Comparison of ENCODE assay signal across 8 cellular contexts in genomic region chr12:55974308-55974724, GRCh38. TPM values are rescaled to one million over a fixed set of nuclear protein-coding genes. Genes with fewer than 3 reads are reported as not detected.
DNase-seq lines count a peak whose midpoint lies in the region; ATAC-seq and TF ChIP-seq lines count a peak whose summit lies in the region.

No MANE protein-coding gene starts in this region.

- H3K4me3 ChIP-seq in Karpas-422 (ENCODE audit: low read length) (peak overlapping the region; percentile 94), fibroblast of the aortic adventitia (ENCODE audit: low read depth, low read length) (peak overlapping the region; percentile 92)

- peaks cover 45% of the 10 kb centered on the region for H3K4me1 ChIP-seq in Karpas-422 (ENCODE audit: low read length)

- no peak overlapping the region for H3K4me3 Mint-ChIP-seq in activated CD4-positive, alpha-beta T cell treated with anti-CD3 and anti-CD28 coated beads, Interleukin-2, amount 10 ng/mL, durations not matched to agents 24 days and 14 days

- no peak overlapping the region for H3K27ac Mint-ChIP-seq in activated CD4-positive, alpha-beta T cell treated with anti-CD3 and anti-CD28 coated beads, Interleukin-2, amount 10 ng/mL, durations not matched to agents 24 days and 14 days

- H3K4me1 Mint-ChIP-seq in activated CD4-positive, alpha-beta T cell treated with anti-CD3 and anti-CD28 coated beads, Interleukin-2, amount 10 ng/mL, durations not matched to agents 24 days and 14 days = peaks cover 30% of the 10 kb centered on the region

- peak overlapping the region; percentile 95 for H3K9ac ChIP-seq in Karpas-422 (ENCODE audit: low read length)

- H2AFZ ChIP-seq in Karpas-422 (ENCODE audit: low read length) = peak overlapping the region; percentile 43

- H3K36me3 ChIP-seq in Karpas-422 (ENCODE audit: insufficient read depth, low read length) = peaks cover 6% of the 10 kb centered on the region; the same call in 1 of the 2 replicates

- peaks cover 24% of the 10 kb centered on the region for H3K36me3 Mint-ChIP-seq in activated CD4-positive, alpha-beta T cell treated with anti-CD3 and anti-CD28 coated beads, Interleukin-2, amount 10 ng/mL, durations not matched to agents 24 days and 14 days (ENCODE audit: low read depth)

- TF ChIP-seq CTCF in fibroblast of the aortic adventitia (IDR thresholded peaks at IDR 0.05; ENCODE audit: insufficient read depth, low read length) = no peak
- TF ChIP-seq CTCF in omental fat pad (IDR thresholded peaks at IDR 0.05) = no peak

- H4K20me1 ChIP-seq in Karpas-422 (ENCODE audit: insufficient read depth, low read depth, low read length) = no peaks in the 10 kb centered on the region

- no peaks in the 10 kb centered on the region for H3K9me3 ChIP-seq in Karpas-422 (ENCODE audit: low read length)

- H3K9me3 Mint-ChIP-seq in activated CD4-positive, alpha-beta T cell treated with anti-CD3 and anti-CD28 coated beads, Interleukin-2, amount 10 ng/mL, durations not matched to agents 24 days and 14 days = no peaks in the 10 kb centered on the region

- no peaks in the 10 kb centered on the region for H3K9me2 ChIP-seq in Karpas-422 (replicated peaks; ENCODE audit: insufficient read depth, low read length)

- intact Hi-C loops in activated CD4-positive, alpha-beta T cell treated with anti-CD3 and anti-CD28 coated beads, Interleukin-2, amount 10 ng/mL, durations not matched to agents 24 days and 14 days (cut with micrococcal nuclease) = loop anchor here (1.0 kb wide), 2 partner anchors 8 to 67 kb away; partner anchors contain the start of genes CDK2, PMEL and RPS26

- H3K4me2 ChIP-seq in Karpas-422 (ENCODE audit: low read depth, low read length, poor library complexity, severe bottlenecking) = peak overlapping the region; percentile 97

- ATAC-seq in GM21619 (IDR thresholded peaks at IDR 0.05; ENCODE audit: unreplicated experiment) (peak; percentile 8), omental fat pad (ENCODE audit: low FRiP score) (peak; percentile 26)

- peak; percentile 64 for DNase-seq in ELR (ENCODE audit: low read depth)
- DNase-seq in Karpas-422 = peak; percentile 81
- DNase-seq in activated CD4-positive, alpha-beta T cell treated with anti-CD3 and anti-CD28 coated beads, Interleukin-2, amount 10 ng/mL, durations not matched to agents 24 days and 14 days = peak; percentile 86
- no peak for DNase-seq in fibroblast of the aortic adventitia (ENCODE audit: low read depth)
- no peak for DNase-seq in omental fat pad (ENCODE audit: low spot score)
- no peak for DNase-seq in cortex of kidney (lab: John Stamatoyannopoulos, UW)
- no peak for DNase-seq in NCI-H187 (lab: John Stamatoyannopoulos, UW)

- peaks cover 38% of the 10 kb centered on the region for H3K79me2 ChIP-seq in Karpas-422 (ENCODE audit: low read length)

- no peaks in the 10 kb centered on the region for H3K27me3 Mint-ChIP-seq in activated CD4-positive, alpha-beta T cell treated with anti-CD3 and anti-CD28 coated beads, Interleukin-2, amount 10 ng/mL, durations not matched to agents 24 days and 14 days

- H3K27me3 ChIP-seq in Karpas-422 (ENCODE audit: low read length) = no peaks in the 10 kb centered on the region

- H3K27ac ChIP-seq in Karpas-422 (ENCODE audit: low read length) = peak overlapping the region; percentile 76

RNA-seq across cellular contexts. Expression of gene RAB5B, which starts 0.4 kb away (rescaled TPM):
- total RNA-seq in Karpas-422 (2014; rRNA removed; shearing (Covaris generic); ENCODE audit: low replicate concordance) = 43.8 and 62.4 TPM in 2 replicates
- 39.0 and 40.2 TPM in 2 replicates for total RNA-seq in activated CD4-positive, alpha-beta T cell treated with anti-CD3 and anti-CD28 coated beads, Interleukin-2, amount 10 ng/mL, durations not matched to agents 24 days and 14 days
- total RNA-seq in fibroblast of the aortic adventitia (ENCODE audit: low replicate concordance) (47.8 and 75.2 TPM in 2 replicates), omental fat pad (10 to 100 TPM; 46.2 to 71.5 (median 64.8) TPM)

RNA-seq across cellular contexts. Expression of gene CDK2, which starts 7.7 kb away (rescaled TPM):
- 35.3 and 49.9 TPM in 2 replicates for total RNA-seq in Karpas-422 (2014; rRNA removed; shearing (Covaris generic); ENCODE audit: low replicate concordance)
- 108 and 110 TPM in 2 replicates for total RNA-seq in activated CD4-positive, alpha-beta T cell treated with anti-CD3 and anti-CD28 coated beads, Interleukin-2, amount 10 ng/mL, durations not matched to agents 24 days and 14 days
- total RNA-seq in fibroblast of the aortic adventitia (ENCODE audit: low replicate concordance) (8.5 and 38.5 TPM in 2 replicates), omental fat pad (10 to 100 TPM in 3 of 4 donors, 1 to 10 TPM in 1; 9.7 to 23.7 (median 17.5) TPM)

RNA-seq across cellular contexts. Expression of gene PMEL, which starts 8.5 kb away (rescaled TPM):
- 8.8 and 9.7 TPM in 2 replicates for total RNA-seq in Karpas-422 (2014; rRNA removed; shearing (Covaris generic); ENCODE audit: low replicate concordance)
- total RNA-seq in activated CD4-positive, alpha-beta T cell treated with anti-CD3 and anti-CD28 coated beads, Interleukin-2, amount 10 ng/mL, durations not matched to agents 24 days and 14 days = not detected in 2 replicates
- total RNA-seq in fibroblast of the aortic adventitia (ENCODE audit: low replicate concordance) (0.27 and 0.82 TPM in 2 replicates), omental fat pad (1 to 10 TPM in 2 of 4 donors, under 1 TPM in 2; 0.65 to 5.2 (median 1.2) TPM)

RNA-seq across cellular contexts. Expression of gene SUOX, which starts 22.8 kb away (rescaled TPM):
- 3.1 and 11.0 TPM in 2 replicates for total RNA-seq in Karpas-422 (2014; rRNA removed; shearing (Covaris generic); ENCODE audit: low replicate concordance)
- 9.3 and 10.2 TPM in 2 replicates for total RNA-seq in activated CD4-positive, alpha-beta T cell treated with anti-CD3 and anti-CD28 coated beads, Interleukin-2, amount 10 ng/mL, durations not matched to agents 24 days and 14 days
- total RNA-seq in fibroblast of the aortic adventitia (ENCODE audit: low replicate concordance) = 20.4 and 40.4 TPM in 2 replicates
- 10 to 100 TPM; 14.5 to 43.0 (median 22.9) TPM for total RNA-seq in omental fat pad

RNA-seq across cellular contexts. Expression of gene DGKA, which starts 43.4 kb away (rescaled TPM):
- 70.4 and 88.5 TPM in 2 replicates for total RNA-seq in Karpas-422 (2014; rRNA removed; shearing (Covaris generic); ENCODE audit: low replicate concordance)
- 355 and 365 TPM in 2 replicates for total RNA-seq in activated CD4-positive, alpha-beta T cell treated with anti-CD3 and anti-CD28 coated beads, Interleukin-2, amount 10 ng/mL, durations not matched to agents 24 days and 14 days
- total RNA-seq in fibroblast of the aortic adventitia (ENCODE audit: low replicate concordance) = 50.6 and 62.1 TPM in 2 replicates
- 10 to 100 TPM; 26.0 to 57.0 (median 37.9) TPM for total RNA-seq in omental fat pad

Comparison
In these comparisons a context has a peak if more than half of its experiments do, and no peak if none do; other contexts are left out.
1. DNase-seq: peak in ELR (single experiment), Karpas-422 (single experiment) and activated CD4-positive, alpha-beta T cell treated with anti-CD3 and anti-CD28 coated beads, Interleukin-2, amount 10 ng/mL, durations not matched to agents 24 days and 14 days (single experiment); none in fibroblast of the aortic adventitia (single experiment), omental fat pad (single experiment), cortex of kidney (single experiment) and NCI-H187 (0 of 2).